ENCODE assay signal across 1 cellular context in the genomic region with DNA sequence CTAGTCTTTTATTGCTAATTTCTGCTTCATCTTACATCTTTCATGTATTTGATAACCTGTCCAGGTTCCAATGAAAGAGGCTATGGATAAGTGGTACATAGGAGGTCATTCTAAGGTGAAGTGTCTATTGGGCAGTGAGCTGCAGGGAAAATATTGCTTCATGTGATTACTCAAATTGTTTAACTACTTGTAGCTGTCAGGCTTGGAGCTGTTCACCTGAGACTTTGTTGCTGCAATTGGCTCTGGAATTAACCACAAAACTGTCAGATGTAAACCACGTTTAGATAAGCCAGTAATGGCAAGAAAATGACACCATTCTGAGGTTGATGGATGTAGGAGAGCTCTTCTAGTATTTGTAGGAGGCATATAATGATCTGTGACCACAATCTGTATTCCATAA.
TF ChIP-seq lines count a peak whose summit lies in the region.

No MANE protein-coding gene starts in this region.

TF ChIP-seq in HepG2, 621 proteins besides CTCF, POLR2A, EP300 and RAD21 (continued from another document):
- TF ChIP-seq, protein P1, sequence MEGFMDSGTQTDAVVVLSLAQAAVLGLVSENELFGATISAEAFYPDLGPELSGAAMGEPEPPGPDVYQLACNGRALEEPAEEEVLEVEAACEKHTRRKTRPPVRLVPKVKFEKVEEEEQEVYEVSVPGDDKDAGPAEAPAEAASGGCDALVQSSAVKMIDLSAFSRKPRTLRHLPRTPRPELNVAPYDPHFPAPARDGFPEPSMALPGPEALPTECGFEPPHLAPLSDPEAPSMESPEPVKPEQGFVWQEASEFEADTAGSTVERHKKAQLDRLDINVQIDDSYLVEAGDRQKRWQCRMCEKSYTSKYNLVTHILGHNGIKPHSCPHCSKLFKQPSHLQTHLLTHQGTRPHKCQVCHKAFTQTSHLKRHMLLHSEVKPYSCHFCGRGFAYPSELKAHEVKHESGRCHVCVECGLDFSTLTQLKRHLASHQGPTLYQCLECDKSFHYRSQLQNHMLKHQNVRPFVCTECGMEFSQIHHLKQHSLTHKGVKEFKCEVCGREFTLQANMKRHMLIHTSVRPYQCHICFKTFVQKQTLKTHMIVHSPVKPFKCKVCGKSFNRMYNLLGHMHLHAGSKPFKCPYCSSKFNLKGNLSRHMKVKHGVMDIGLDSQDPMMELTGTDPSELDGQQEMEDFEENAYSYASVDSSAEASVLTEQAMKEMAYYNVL (CRISPR knock-in tag; IDR thresholded peaks at IDR 0.05; ENCODE audit: borderline replicate concordance) = no peak
- TF ChIP-seq ZNF432 (CRISPR knock-in tag; IDR thresholded peaks at IDR 0.05; ENCODE audit: borderline replicate concordance) (no peak), BORCS8-MEF2B (CRISPR knock-in tag; IDR thresholded peaks at IDR 0.05) (no peak), ZNF788 (CRISPR knock-in tag; IDR thresholded peaks at IDR 0.05; ENCODE audit: borderline replicate concordance) (no peak), ZNF619 (CRISPR knock-in tag; IDR thresholded peaks at IDR 0.05) (no peak), SP5 (CRISPR knock-in tag; IDR thresholded peaks at IDR 0.05; ENCODE audit: borderline replicate concordance, low read depth) (no peak), ZNF616 (CRISPR knock-in tag; IDR thresholded peaks at IDR 0.05; ENCODE audit: low read depth) (no peak), ZNF224 (CRISPR knock-in tag; IDR thresholded peaks at IDR 0.05) (no peak), PAF1 (CRISPR knock-in tag; IDR thresholded peaks at IDR 0.05) (no peak), ZNF563 (CRISPR knock-in tag; IDR thresholded peaks at IDR 0.05) (no peak), ATF1 (CRISPR knock-in tag; IDR thresholded peaks at IDR 0.05) (no peak), RBM22 (optimal IDR thresholded peaks at IDR 0.05; ENCODE audit: low read length) (no peak)
- TF ChIP-seq, protein P2, sequence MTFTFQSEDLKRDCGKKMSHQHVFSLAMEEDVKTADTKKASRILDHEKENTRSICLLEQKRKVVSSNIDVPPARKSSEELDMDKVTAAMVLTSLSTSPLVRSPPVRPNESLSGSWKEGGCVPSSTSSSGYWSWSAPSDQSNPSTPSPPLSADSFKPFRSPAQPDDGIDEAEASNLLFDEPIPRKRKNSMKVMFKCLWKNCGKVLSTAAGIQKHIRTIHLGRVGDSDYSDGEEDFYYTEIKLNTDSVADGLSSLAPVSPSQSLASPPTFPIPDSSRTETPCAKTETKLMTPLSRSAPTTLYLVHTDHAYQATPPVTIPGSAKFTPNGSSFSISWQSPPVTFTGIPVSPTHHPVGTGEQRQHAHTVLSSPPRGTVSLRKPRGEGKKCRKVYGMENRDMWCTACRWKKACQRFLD (CRISPR knock-in tag; IDR thresholded peaks at IDR 0.05; ENCODE audit: borderline replicate concordance) = no peak
